Comparison of ENCODE assay signal across 17 cellular contexts in genomic region chr5:172856336-172856735, GRCh38. TPM values are rescaled to one million over a fixed set of nuclear protein-coding genes. Genes with fewer than 3 reads are reported as not detected.
DNase-seq lines count a peak whose midpoint lies in the region; ATAC-seq and TF ChIP-seq lines count a peak whose summit lies in the region.
"Had no signal": no experiment of that assay in that cellular context is flagged by ENCODE, and none has a peak within 500 bp of the region (broad histone marks: within the 10 kb centered on the region; RNA-seq: fewer than 3 reads in every experiment).

No MANE protein-coding gene starts in this region.

- H3K36me3 ChIP-seq in ACC112 (ENCODE audit: insufficient read depth, low read length) (no peaks in the 10 kb centered on the region), right atrium auricular region (no peaks in the 10 kb centered on the region), psoas muscle (ENCODE audit: insufficient read depth in 1 of 2, low read depth in 1 of 2) (no peaks in the 10 kb centered on the region)

- peak overlapping the region; percentile 85 for H3K27ac Mint-ChIP-seq in T-helper 17 cell
- H3K27ac Mint-ChIP-seq: T-helper 2 cell treated with Interferon-gamma antibody and Interleukin-4, amounts not matched to agents 5 μg/mL and 100 μg/mL, for 36 hours had no signal

- peaks cover 6% of the 10 kb centered on the region for H3K36me3 Mint-ChIP-seq in T-helper 17 cell (ENCODE audit: low read depth)

- H3K9me3 ChIP-seq in T-helper 17 cell (ENCODE audit: control insufficient read depth, low read length, poor library complexity, severe bottlenecking) (no peaks in the 10 kb centered on the region), right atrium auricular region (no peaks in the 10 kb centered on the region), psoas muscle (no peaks in the 10 kb centered on the region)

- no peak overlapping the region for H2AFZ ChIP-seq in ACC112 (ENCODE audit: low read length, unreplicated experiment)

- H3K79me2 ChIP-seq in ACC112 (ENCODE audit: control insufficient read depth, insufficient read depth, low read length, unreplicated experiment), result peaks cover 84% of the 10 kb centered on the region

- no peak overlapping the region for H3K4me3 Mint-ChIP-seq in T-helper 17 cell
- H3K4me3 Mint-ChIP-seq: T-helper 2 cell treated with Interferon-gamma antibody and Interleukin-4, amounts not matched to agents 5 μg/mL and 100 μg/mL, for 36 hours had no signal

- H3K27ac ChIP-seq in ACC112 (ENCODE audit: low read depth, low read length) (peak overlapping the region; percentile 94), right atrium auricular region (peak overlapping the region; percentile 79 to 85), psoas muscle (peak overlapping the region; percentile 64)
- H3K27ac ChIP-seq: foreskin keratinocyte, HL-60 had no signal

- DNase-seq in T-helper 17 cell, result no peak
- DNase-seq in right atrium auricular region (ENCODE audit: low spot score), result no peak
- DNase-seq in psoas muscle, result no peak
- no peak for DNase-seq in activated CD8-positive, alpha-beta memory T cell treated with anti-CD3 and anti-CD28 coated beads for 24 hours
- no peak for DNase-seq in epidermal melanocyte (ENCODE audit: insufficient read length, low spot score)
- DNase-seq in 8988T, result no peak
- DNase-seq: activated CD4-positive, alpha-beta T cell treated with anti-CD3 and anti-CD28 coated beads, Interleukin-2, amount 50 U/mL, for 48 hours; activated naive CD4-positive, alpha-beta T cell; foreskin keratinocyte; left colon; MM.1S; NCI-H2171 treated with DMSO at 0.1 percent for 48 hours; OCI-M1 had no signal

- no peaks in the 10 kb centered on the region for H3K27me3 Mint-ChIP-seq in T-helper 17 cell

- TF ChIP-seq CTCF in right atrium auricular region (IDR thresholded peaks at IDR 0.05) (no peak), psoas muscle (IDR thresholded peaks at IDR 0.05) (no peak)

- peak overlapping the region; percentile 15; the same call in 1 of the 2 replicates for H3K4me3 ChIP-seq in ACC112 (ENCODE audit: low read depth, low read length)
- no peak overlapping the region for H3K4me3 ChIP-seq in right atrium auricular region
- H3K4me3 ChIP-seq in psoas muscle, result no peak overlapping the region

- peaks cover 37% of the 10 kb centered on the region for H3K4me1 Mint-ChIP-seq in T-helper 17 cell

- H3K27me3 ChIP-seq in ACC112 (ENCODE audit: insufficient read depth, low read length), result no peaks in the 10 kb centered on the region
- H3K27me3 ChIP-seq in right atrium auricular region, result no peaks in the 10 kb centered on the region
- no peaks in the 10 kb centered on the region for H3K27me3 ChIP-seq in psoas muscle (ENCODE audit: insufficient read depth in 3 of 3, low read length in 2 of 3)
- H3K27me3 ChIP-seq: foreskin keratinocyte had no signal

- intact Hi-C loops in psoas muscle (cut with DNase I), result no loop called here

- H3K4me1 ChIP-seq in ACC112 (ENCODE audit: control insufficient read depth, insufficient read depth, low read length, unreplicated experiment) (peaks cover 88% of the 10 kb centered on the region), right atrium auricular region (peaks cover 2 to 83% of the 10 kb centered on the region in 2 donors), psoas muscle (peaks cover 69% of the 10 kb centered on the region)

- ATAC-seq in T-helper 17 cell, result no peak
- ATAC-seq in psoas muscle, result no peak
- no peak for ATAC-seq in HG03139 (IDR thresholded peaks at IDR 0.05; ENCODE audit: unreplicated experiment)
- ATAC-seq: foreskin keratinocyte, left colon had no signal

- 90 to 95% (median 93%) methylated on average over 4 of the region's 4 CpGs for WGBS in psoas muscle, 3 donors

RNA-seq across cellular contexts. Expression of gene ERGIC1, which starts 22.3 kb away (rescaled TPM):
- total RNA-seq in T-helper 17 cell (10 to 100 TPM; 50.1 to 53.1 TPM), right atrium auricular region (100 to 1,000 TPM in 1 of 2 donors, 10 to 100 TPM in 1; 70.7 to 113 TPM), psoas muscle (10 to 100 TPM; 49.9 to 86.5 (median 53.7) TPM)
- polyA plus RNA-seq in psoas muscle, result 100 to 1,000 TPM in 1 of 3 donors, 10 to 100 TPM in 2; 50.5 to 116 (median 60.1) TPM
